In the genomic region with DNA sequence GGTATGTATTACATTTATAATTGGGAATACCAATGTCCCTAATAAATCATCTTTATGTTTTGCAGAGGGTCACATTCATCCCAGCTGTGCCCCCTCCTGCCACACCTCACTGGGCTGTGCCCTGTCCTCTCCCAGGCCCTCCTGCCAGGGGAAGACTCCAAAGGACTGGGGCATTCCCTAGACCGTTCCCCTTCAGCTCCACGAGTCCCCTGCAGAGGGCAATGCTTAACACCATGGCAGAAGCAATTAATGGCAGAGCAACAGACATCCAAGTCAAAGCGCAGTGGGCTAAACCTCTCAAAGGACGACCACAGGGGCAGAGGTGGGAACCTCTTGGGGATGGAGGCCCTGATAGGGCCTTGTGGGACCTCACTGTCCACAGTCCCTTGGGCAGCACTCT, we compare ENCODE assay signal across 18 cellular contexts.
A peak's percentile ranks its signal among the peaks of the same experiment; 100 is the strongest.
DNase-seq lines count a peak whose midpoint lies in the region; ATAC-seq and TF ChIP-seq lines count a peak whose summit lies in the region.
"Had no signal": no experiment of that assay in that cellular context is flagged by ENCODE, and none has a peak within 500 bp of the region (broad histone marks: within the 10 kb centered on the region; RNA-seq: fewer than 3 reads in every experiment).

No MANE protein-coding gene starts in this region.

- POLR2A ChIA-PET in MCF 10A (lab: Yijun Ruan, JAX): no interaction called here

- H3K36me3 ChIP-seq in breast epithelium (no peaks in the 10 kb centered on the region), OCI-LY1 (ENCODE audit: insufficient read depth, low read length) (no peaks in the 10 kb centered on the region)
- H3K36me3 ChIP-seq: adrenal gland had no signal

- H3K27me3 ChIP-seq in breast epithelium (no peaks in the 10 kb centered on the region), OCI-LY1 (ENCODE audit: insufficient read depth, low read length) (no peaks in the 10 kb centered on the region)
- H3K27me3 ChIP-seq: adrenal gland had no signal

- no TSS peak for BruUV-seq in MCF 10A (replicated peaks; lab: Mats Ljungman, UMichigan)

- no peaks in the 10 kb centered on the region for H3K4me1 Mint-ChIP-seq in MCF 10A (ENCODE audit: insufficient read depth, unreplicated experiment)
- H3K4me1 Mint-ChIP-seq in stimulated activated memory B cell treated with anti-CD40 and anti-IgM and Interleukin-4, amounts not matched to agents 10 μg/mL and 1 μg/mL and 100 μg/mL, for 72 hours: peaks cover 94% of the 10 kb centered on the region
- H3K4me1 Mint-ChIP-seq: nephron had no signal

- H3K79me2 ChIP-seq in OCI-LY1 (ENCODE audit: insufficient read depth, low read length): no peaks in the 10 kb centered on the region

- H3K4me3 Mint-ChIP-seq in MCF 10A (ENCODE audit: unreplicated experiment): no peak overlapping the region
- no peak overlapping the region for H3K4me3 Mint-ChIP-seq in stimulated activated memory B cell treated with anti-CD40 and anti-IgM and Interleukin-4, amounts not matched to agents 10 μg/mL and 1 μg/mL and 100 μg/mL, for 72 hours
- H3K4me3 Mint-ChIP-seq: nephron had no signal

- H3K27ac ChIP-seq in breast epithelium: no peak overlapping the region
- H3K27ac ChIP-seq in OCI-LY1 (ENCODE audit: low read depth, low read length, poor library complexity, severe bottlenecking): no peak overlapping the region
- H3K27ac ChIP-seq: adrenal gland, KMS-11 had no signal

- no peaks in the 10 kb centered on the region for H3K9me3 Mint-ChIP-seq in MCF 10A (ENCODE audit: unreplicated experiment)
- no peaks in the 10 kb centered on the region for H3K9me3 Mint-ChIP-seq in stimulated activated memory B cell treated with anti-CD40 and anti-IgM and Interleukin-4, amounts not matched to agents 10 μg/mL and 1 μg/mL and 100 μg/mL, for 72 hours
- H3K9me3 Mint-ChIP-seq: nephron had no signal

- H3K27me3 Mint-ChIP-seq in MCF 10A (ENCODE audit: insufficient read depth, unreplicated experiment): peaks cover 7% of the 10 kb centered on the region
- H3K27me3 Mint-ChIP-seq in stimulated activated memory B cell treated with anti-CD40 and anti-IgM and Interleukin-4, amounts not matched to agents 10 μg/mL and 1 μg/mL and 100 μg/mL, for 72 hours: no peaks in the 10 kb centered on the region

- no peak overlapping the region for H3K4me3 ChIP-seq in breast epithelium
- H3K4me3 ChIP-seq in OCI-LY1 (ENCODE audit: low read depth, low read length, poor library complexity, severe bottlenecking): no peak overlapping the region
- no peak overlapping the region for H3K4me3 ChIP-seq in fibroblast of villous mesenchyme (ENCODE audit: low read depth, low read length)
- H3K4me3 ChIP-seq: adrenal gland had no signal

- H3F3A ChIP-seq in OCI-LY1 (ENCODE audit: insufficient read depth, low read length): 0 out of 2 replicates have a peak, but pooled peaks cover 2% of the 10 kb centered on the region

- no peaks in the 10 kb centered on the region for H3K9me2 ChIP-seq in OCI-LY1 (ENCODE audit: low read depth, low read length)

- intact Hi-C loops in MCF 10A (cut with micrococcal nuclease): no loop called here
- intact Hi-C loops in breast epithelium (cut with DNase I; ENCODE audit: low total_unique reads): no loop called here

- H3K27ac Mint-ChIP-seq in MCF 10A (ENCODE audit: low read depth, unreplicated experiment): peak overlapping the region; percentile 53
- H3K27ac Mint-ChIP-seq in stimulated activated memory B cell treated with anti-CD40 and anti-IgM and Interleukin-4, amounts not matched to agents 10 μg/mL and 1 μg/mL and 100 μg/mL, for 72 hours: peak overlapping the region; percentile 90
- H3K27ac Mint-ChIP-seq: nephron had no signal

- H3K4me1 ChIP-seq in breast epithelium: peaks cover 3 to 8% of the 10 kb centered on the region in 2 donors
- peaks cover 56% of the 10 kb centered on the region for H3K4me1 ChIP-seq in OCI-LY1 (ENCODE audit: insufficient read depth, low read length, severe bottlenecking)
- H3K4me1 ChIP-seq: adrenal gland had no signal

- DNase-seq in MCF 10A (ENCODE audit: unreplicated experiment) (peak; percentile 8), breast epithelium (ENCODE audit: low spot score in 2 of 2) (no peak), fibroblast of villous mesenchyme (ENCODE audit: low read depth) (no peak), NCI-H774 (lab: John Stamatoyannopoulos, UW) (no peak)
- DNase-seq in stimulated activated naive CD4-positive, alpha-beta T cell (lab: John Stamatoyannopoulos, UW): no peak
- DNase-seq: activated CD4-positive, alpha-beta T cell treated with anti-CD3 and anti-CD28 coated beads, Interleukin-2, amount 50 U/mL, for 48 hours; adrenal gland; hippocampal formation; left ventricle myocardium superior; NCI-H1694; SHP77 treated with DMSO at 0.1 percent for 48 hours; stimulated activated naive CD4-positive, alpha-beta T cell treated with Interleukin-2 at 50 U/mL for 16 hours; T-helper 9 cell had no signal

- no peak for ATAC-seq in stimulated activated memory B cell treated with anti-CD40 and anti-IgM and Interleukin-4, amounts not matched to agents 10 μg/mL and 1 μg/mL and 100 μg/mL, for 72 hours
- ATAC-seq in GM19035 (IDR thresholded peaks at IDR 0.05; ENCODE audit: unreplicated experiment): no peak
- ATAC-seq: left ventricle myocardium superior had no signal

- TF ChIP-seq CTCF in MCF 10A (IDR thresholded peaks at IDR 0.05; ENCODE audit: unreplicated experiment): no peak
- TF ChIP-seq CTCF in breast epithelium (IDR thresholded peaks at IDR 0.05): no peak
- peak; percentile 20; the same call in 1 of the 2 replicates for TF ChIP-seq CTCF in OCI-LY1 (IDR thresholded peaks at IDR 0.05; ENCODE audit: low read length)
- TF ChIP-seq CTCF in fibroblast of villous mesenchyme (IDR thresholded peaks at IDR 0.05; ENCODE audit: insufficient read depth, low read depth, low read length): peak; percentile 5

- CTCF ChIA-PET in MCF 10A (lab: Yijun Ruan, JAX): no interaction called here

- no peaks in the 10 kb centered on the region for H3K36me3 Mint-ChIP-seq in MCF 10A (ENCODE audit: insufficient read depth, unreplicated experiment)
- H3K36me3 Mint-ChIP-seq in stimulated activated memory B cell treated with anti-CD40 and anti-IgM and Interleukin-4, amounts not matched to agents 10 μg/mL and 1 μg/mL and 100 μg/mL, for 72 hours: no peaks in the 10 kb centered on the region

- no peak overlapping the region for H2AFZ ChIP-seq in OCI-LY1 (ENCODE audit: low read length)

- no peak for TF ChIP-seq POLR2A in breast epithelium (IDR thresholded peaks at IDR 0.05)

- H4K20me1 ChIP-seq in OCI-LY1 (ENCODE audit: insufficient read depth, low read length): no peaks in the 10 kb centered on the region

- H3K9me3 ChIP-seq in breast epithelium (peaks cover 23 to 36% of the 10 kb centered on the region in 2 donors), OCI-LY1 (ENCODE audit: low read length) (no peaks in the 10 kb centered on the region)

- no peak overlapping the region for H3K9ac ChIP-seq in OCI-LY1 (ENCODE audit: low read length)
- H3K9ac ChIP-seq: KMS-11 had no signal

- H3K4me2 ChIP-seq in OCI-LY1 (ENCODE audit: low read length): no peak overlapping the region
- H3K4me2 ChIP-seq: KMS-11 had no signal

Comparison
In these comparisons a context has a peak if more than half of its experiments do, and no peak if none do; other contexts are left out.
1. CTCF ChIP-seq: peak in OCI-LY1 (single experiment) and fibroblast of villous mesenchyme (single experiment); none in MCF 10A (single experiment) and breast epithelium (0 of 3).